ENCODE assay signal across 1 cellular context in the genomic region with DNA sequence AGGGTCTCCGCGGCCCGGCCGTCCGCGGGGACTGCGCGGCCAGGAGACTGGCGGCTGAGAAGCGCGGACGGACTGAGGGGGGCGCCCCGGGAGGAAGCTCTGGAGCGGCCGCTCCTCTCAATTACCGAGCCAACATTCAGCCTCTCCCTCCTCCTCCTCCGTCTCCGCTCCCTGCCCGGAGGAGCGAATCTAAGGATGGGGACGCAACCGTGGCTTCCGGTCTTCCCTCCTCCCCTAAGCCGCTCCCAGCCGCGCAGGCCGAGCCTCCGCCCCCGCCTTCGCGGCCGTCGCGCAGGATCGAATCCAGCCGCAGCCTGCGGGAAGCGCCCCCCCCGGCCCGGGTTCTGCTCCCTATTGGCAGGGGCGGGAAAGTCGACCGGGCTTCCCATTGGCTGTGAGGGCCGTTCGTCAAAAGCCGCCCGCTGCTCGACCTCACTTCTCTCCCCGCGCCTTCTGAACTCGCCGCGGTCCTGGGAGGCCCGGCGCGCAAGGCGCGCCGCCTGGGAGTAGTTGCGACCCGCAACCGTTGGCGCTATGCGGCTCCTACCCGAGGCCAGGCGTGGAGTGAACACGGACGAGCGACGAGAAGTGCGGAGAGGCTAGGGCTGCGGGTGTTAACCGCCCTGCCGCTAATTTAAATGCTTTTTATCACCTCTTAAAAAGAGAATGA.
TF ChIP-seq lines count a peak whose summit lies in the region.

A gene (minus strand): TSS at position 197 of the 670 bp plus-strand sequence. CDS start 302 bp downstream, outside the sequence.

TF ChIP-seq in HEK293, 187 proteins besides CTCF, POLR2A, EP300 and RAD21 (continued from another document and continues in another):
- TF ChIP-seq, protein P1, sequence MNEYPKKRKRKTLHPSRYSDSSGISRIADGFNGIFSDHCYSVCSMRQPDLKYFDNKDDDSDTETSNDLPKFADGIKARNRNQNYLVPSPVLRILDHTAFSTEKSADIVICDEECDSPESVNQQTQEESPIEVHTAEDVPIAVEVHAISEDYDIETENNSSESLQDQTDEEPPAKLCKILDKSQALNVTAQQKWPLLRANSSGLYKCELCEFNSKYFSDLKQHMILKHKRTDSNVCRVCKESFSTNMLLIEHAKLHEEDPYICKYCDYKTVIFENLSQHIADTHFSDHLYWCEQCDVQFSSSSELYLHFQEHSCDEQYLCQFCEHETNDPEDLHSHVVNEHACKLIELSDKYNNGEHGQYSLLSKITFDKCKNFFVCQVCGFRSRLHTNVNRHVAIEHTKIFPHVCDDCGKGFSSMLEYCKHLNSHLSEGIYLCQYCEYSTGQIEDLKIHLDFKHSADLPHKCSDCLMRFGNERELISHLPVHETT (tag by site-specific recombination; IDR thresholded peaks at IDR 0.05), result no peak
- TF ChIP-seq KLF10 (tag by site-specific recombination; IDR thresholded peaks at IDR 0.05) (peak; percentile 97), ZSCAN30 (tag by site-specific recombination; IDR thresholded peaks at IDR 0.05) (no peak), ZNF335 (tag by site-specific recombination; conservative IDR thresholded peaks at IDR 0.05) (peak; percentile 90; the same call in 1 of the 2 replicates), ZSCAN16 (tag by site-specific recombination; IDR thresholded peaks at IDR 0.05) (no peak), ZNF211 (tag by site-specific recombination; IDR thresholded peaks at IDR 0.05; ENCODE audit: low read depth) (no peak), ZNF366 (tag by site-specific recombination; conservative IDR thresholded peaks at IDR 0.05) (peak; percentile 39; the same call in 1 of the 2 replicates), SP3 (tag by site-specific recombination; IDR thresholded peaks at IDR 0.05) (peak; percentile 82), ZNF341 (tag by site-specific recombination; IDR thresholded peaks at IDR 0.05; ENCODE audit: low read depth) (peak; percentile 68), EGR2 (tag by site-specific recombination; IDR thresholded peaks at IDR 0.05; ENCODE audit: low read depth) (peak; percentile 41; the same call in 1 of the 2 replicates), FEZF1 (tag by site-specific recombination; IDR thresholded peaks at IDR 0.05) (no peak), ZEB2 (tag by site-specific recombination; IDR thresholded peaks at IDR 0.05) (peak; percentile 87), SP2 (tag by site-specific recombination; IDR thresholded peaks at IDR 0.05) (peak; percentile 92), ZFHX2 (tag by site-specific recombination; conservative IDR thresholded peaks at IDR 0.05) (peak; percentile 76), ZNF561 (tag by site-specific recombination; IDR thresholded peaks at IDR 0.05; ENCODE audit: borderline replicate concordance) (no peak), ZBTB17 (tag by site-specific recombination; IDR thresholded peaks at IDR 0.05) (peak; percentile 96), MZF1 (tag by site-specific recombination; IDR thresholded peaks at IDR 0.05; ENCODE audit: borderline replicate concordance) (peak; percentile 73), ZNF585B (tag by site-specific recombination; IDR thresholded peaks at IDR 0.05) (no peak), KLF9 (tag by site-specific recombination; IDR thresholded peaks at IDR 0.05; ENCODE audit: low read depth) (peak; percentile 32; the same call in 1 of the 2 replicates), ZNF394 (tag by site-specific recombination; IDR thresholded peaks at IDR 0.05; ENCODE audit: borderline replicate concordance) (peak; percentile 22; the same call in 1 of the 2 replicates), SP7 (tag by site-specific recombination; IDR thresholded peaks at IDR 0.05) (peak; percentile 35; the same call in 1 of the 2 replicates), ZNF514 (tag by site-specific recombination; IDR thresholded peaks at IDR 0.05) (no peak), ZNF660 (tag by site-specific recombination; IDR thresholded peaks at IDR 0.05) (peak; percentile 68), ZNF214 (tag by site-specific recombination; IDR thresholded peaks at IDR 0.05; ENCODE audit: borderline replicate concordance) (no peak)
- TF ChIP-seq, protein P2, sequence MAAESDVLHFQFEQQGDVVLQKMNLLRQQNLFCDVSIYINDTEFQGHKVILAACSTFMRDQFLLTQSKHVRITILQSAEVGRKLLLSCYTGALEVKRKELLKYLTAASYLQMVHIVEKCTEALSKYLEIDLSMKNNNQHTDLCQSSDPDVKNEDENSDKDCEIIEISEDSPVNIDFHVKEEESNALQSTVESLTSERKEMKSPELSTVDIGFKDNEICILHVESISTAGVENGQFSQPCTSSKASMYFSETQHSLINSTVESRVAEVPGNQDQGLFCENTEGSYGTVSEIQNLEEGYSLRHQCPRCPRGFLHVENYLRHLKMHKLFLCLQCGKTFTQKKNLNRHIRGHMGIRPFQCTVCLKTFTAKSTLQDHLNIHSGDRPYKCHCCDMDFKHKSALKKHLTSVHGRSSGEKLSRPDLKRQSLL (tag by site-specific recombination; IDR thresholded peaks at IDR 0.05), result peak; percentile 85
- TF ChIP-seq, protein P3, sequence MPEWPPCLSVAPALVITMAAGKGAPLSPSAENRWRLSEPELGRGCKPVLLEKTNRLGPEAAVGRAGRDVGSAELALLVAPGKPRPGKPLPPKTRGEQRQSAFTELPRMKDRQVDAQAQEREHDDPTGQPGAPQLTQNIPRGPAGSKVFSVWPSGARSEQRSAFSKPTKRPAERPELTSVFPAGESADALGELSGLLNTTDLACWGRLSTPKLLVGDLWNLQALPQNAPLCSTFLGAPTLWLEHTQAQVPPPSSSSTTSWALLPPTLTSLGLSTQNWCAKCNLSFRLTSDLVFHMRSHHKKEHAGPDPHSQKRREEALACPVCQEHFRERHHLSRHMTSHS (tag by site-specific recombination; IDR thresholded peaks at IDR 0.05), result no peak
- TF ChIP-seq, protein P4, sequence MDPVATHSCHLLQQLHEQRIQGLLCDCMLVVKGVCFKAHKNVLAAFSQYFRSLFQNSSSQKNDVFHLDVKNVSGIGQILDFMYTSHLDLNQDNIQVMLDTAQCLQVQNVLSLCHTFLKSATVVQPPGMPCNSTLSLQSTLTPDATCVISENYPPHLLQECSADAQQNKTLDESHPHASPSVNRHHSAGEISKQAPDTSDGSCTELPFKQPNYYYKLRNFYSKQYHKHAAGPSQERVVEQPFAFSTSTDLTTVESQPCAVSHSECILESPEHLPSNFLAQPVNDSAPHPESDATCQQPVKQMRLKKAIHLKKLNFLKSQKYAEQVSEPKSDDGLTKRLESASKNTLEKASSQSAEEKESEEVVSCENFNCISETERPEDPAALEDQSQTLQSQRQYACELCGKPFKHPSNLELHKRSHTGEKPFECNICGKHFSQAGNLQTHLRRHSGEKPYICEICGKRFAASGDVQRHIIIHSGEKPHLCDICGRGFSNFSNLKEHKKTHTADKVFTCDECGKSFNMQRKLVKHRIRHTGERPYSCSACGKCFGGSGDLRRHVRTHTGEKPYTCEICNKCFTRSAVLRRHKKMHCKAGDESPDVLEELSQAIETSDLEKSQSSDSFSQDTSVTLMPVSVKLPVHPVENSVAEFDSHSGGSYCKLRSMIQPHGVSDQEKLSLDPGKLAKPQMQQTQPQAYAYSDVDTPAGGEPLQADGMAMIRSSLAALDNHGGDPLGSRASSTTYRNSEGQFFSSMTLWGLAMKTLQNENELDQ (tag by site-specific recombination; IDR thresholded peaks at IDR 0.05; ENCODE audit: low read depth), result no peak
- TF ChIP-seq, protein P5, sequence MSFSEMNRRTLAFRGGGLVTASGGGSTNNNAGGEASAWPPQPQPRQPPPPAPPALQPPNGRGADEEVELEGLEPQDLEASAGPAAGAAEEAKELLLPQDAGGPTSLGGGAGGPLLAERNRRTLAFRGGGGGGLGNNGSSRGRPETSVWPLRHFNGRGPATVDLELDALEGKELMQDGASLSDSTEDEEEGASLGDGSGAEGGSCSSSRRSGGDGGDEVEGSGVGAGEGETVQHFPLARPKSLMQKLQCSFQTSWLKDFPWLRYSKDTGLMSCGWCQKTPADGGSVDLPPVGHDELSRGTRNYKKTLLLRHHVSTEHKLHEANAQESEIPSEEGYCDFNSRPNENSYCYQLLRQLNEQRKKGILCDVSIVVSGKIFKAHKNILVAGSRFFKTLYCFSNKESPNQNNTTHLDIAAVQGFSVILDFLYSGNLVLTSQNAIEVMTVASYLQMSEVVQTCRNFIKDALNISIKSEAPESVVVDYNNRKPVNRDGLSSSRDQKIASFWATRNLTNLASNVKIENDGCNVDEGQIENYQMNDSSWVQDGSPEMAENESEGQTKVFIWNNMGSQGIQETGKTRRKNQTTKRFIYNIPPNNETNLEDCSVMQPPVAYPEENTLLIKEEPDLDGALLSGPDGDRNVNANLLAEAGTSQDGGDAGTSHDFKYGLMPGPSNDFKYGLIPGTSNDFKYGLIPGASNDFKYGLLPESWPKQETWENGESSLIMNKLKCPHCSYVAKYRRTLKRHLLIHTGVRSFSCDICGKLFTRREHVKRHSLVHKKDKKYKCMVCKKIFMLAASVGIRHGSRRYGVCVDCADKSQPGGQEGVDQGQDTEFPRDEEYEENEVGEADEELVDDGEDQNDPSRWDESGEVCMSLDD (tag by site-specific recombination; IDR thresholded peaks at IDR 0.05), result no peak
- TF ChIP-seq, protein P6, sequence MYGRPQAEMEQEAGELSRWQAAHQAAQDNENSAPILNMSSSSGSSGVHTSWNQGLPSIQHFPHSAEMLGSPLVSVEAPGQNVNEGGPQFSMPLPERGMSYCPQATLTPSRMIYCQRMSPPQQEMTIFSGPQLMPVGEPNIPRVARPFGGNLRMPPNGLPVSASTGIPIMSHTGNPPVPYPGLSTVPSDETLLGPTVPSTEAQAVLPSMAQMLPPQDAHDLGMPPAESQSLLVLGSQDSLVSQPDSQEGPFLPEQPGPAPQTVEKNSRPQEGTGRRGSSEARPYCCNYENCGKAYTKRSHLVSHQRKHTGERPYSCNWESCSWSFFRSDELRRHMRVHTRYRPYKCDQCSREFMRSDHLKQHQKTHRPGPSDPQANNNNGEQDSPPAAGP (tag by site-specific recombination; IDR thresholded peaks at IDR 0.05), result no peak
- TF ChIP-seq, protein P7, sequence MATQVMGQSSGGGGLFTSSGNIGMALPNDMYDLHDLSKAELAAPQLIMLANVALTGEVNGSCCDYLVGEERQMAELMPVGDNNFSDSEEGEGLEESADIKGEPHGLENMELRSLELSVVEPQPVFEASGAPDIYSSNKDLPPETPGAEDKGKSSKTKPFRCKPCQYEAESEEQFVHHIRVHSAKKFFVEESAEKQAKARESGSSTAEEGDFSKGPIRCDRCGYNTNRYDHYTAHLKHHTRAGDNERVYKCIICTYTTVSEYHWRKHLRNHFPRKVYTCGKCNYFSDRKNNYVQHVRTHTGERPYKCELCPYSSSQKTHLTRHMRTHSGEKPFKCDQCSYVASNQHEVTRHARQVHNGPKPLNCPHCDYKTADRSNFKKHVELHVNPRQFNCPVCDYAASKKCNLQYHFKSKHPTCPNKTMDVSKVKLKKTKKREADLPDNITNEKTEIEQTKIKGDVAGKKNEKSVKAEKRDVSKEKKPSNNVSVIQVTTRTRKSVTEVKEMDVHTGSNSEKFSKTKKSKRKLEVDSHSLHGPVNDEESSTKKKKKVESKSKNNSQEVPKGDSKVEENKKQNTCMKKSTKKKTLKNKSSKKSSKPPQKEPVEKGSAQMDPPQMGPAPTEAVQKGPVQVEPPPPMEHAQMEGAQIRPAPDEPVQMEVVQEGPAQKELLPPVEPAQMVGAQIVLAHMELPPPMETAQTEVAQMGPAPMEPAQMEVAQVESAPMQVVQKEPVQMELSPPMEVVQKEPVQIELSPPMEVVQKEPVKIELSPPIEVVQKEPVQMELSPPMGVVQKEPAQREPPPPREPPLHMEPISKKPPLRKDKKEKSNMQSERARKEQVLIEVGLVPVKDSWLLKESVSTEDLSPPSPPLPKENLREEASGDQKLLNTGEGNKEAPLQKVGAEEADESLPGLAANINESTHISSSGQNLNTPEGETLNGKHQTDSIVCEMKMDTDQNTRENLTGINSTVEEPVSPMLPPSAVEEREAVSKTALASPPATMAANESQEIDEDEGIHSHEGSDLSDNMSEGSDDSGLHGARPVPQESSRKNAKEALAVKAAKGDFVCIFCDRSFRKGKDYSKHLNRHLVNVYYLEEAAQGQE (tag by site-specific recombination; IDR thresholded peaks at IDR 0.05), result no peak
- TF ChIP-seq, protein P8, sequence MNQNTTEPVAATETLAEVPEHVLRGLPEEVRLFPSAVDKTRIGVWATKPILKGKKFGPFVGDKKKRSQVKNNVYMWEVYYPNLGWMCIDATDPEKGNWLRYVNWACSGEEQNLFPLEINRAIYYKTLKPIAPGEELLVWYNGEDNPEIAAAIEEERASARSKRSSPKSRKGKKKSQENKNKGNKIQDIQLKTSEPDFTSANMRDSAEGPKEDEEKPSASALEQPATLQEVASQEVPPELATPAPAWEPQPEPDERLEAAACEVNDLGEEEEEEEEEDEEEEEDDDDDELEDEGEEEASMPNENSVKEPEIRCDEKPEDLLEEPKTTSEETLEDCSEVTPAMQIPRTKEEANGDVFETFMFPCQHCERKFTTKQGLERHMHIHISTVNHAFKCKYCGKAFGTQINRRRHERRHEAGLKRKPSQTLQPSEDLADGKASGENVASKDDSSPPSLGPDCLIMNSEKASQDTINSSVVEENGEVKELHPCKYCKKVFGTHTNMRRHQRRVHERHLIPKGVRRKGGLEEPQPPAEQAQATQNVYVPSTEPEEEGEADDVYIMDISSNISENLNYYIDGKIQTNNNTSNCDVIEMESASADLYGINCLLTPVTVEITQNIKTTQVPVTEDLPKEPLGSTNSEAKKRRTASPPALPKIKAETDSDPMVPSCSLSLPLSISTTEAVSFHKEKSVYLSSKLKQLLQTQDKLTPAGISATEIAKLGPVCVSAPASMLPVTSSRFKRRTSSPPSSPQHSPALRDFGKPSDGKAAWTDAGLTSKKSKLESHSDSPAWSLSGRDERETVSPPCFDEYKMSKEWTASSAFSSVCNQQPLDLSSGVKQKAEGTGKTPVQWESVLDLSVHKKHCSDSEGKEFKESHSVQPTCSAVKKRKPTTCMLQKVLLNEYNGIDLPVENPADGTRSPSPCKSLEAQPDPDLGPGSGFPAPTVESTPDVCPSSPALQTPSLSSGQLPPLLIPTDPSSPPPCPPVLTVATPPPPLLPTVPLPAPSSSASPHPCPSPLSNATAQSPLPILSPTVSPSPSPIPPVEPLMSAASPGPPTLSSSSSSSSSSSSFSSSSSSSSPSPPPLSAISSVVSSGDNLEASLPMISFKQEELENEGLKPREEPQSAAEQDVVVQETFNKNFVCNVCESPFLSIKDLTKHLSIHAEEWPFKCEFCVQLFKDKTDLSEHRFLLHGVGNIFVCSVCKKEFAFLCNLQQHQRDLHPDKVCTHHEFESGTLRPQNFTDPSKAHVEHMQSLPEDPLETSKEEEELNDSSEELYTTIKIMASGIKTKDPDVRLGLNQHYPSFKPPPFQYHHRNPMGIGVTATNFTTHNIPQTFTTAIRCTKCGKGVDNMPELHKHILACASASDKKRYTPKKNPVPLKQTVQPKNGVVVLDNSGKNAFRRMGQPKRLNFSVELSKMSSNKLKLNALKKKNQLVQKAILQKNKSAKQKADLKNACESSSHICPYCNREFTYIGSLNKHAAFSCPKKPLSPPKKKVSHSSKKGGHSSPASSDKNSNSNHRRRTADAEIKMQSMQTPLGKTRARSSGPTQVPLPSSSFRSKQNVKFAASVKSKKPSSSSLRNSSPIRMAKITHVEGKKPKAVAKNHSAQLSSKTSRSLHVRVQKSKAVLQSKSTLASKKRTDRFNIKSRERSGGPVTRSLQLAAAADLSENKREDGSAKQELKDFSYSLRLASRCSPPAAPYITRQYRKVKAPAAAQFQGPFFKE (tag by site-specific recombination; IDR thresholded peaks at IDR 0.05; ENCODE audit: borderline replicate concordance), result no peak
- TF ChIP-seq, protein P9, sequence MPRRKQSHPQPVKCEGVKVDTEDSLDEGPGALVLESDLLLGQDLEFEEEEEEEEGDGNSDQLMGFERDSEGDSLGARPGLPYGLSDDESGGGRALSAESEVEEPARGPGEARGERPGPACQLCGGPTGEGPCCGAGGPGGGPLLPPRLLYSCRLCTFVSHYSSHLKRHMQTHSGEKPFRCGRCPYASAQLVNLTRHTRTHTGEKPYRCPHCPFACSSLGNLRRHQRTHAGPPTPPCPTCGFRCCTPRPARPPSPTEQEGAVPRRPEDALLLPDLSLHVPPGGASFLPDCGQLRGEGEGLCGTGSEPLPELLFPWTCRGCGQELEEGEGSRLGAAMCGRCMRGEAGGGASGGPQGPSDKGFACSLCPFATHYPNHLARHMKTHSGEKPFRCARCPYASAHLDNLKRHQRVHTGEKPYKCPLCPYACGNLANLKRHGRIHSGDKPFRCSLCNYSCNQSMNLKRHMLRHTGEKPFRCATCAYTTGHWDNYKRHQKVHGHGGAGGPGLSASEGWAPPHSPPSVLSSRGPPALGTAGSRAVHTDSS (tag by site-specific recombination; IDR thresholded peaks at IDR 0.05), result peak; percentile 76
